18 cellular contexts compared by ENCODE assay signal in genomic region chr11:83079820-83080219, GRCh38. TPM values are rescaled to one million over a fixed set of nuclear protein-coding genes. Genes with fewer than 3 reads are reported as not detected.
DNase-seq lines count a peak whose midpoint lies in the region; ATAC-seq and TF ChIP-seq lines count a peak whose summit lies in the region.
"Had no signal": no experiment of that assay in that cellular context is flagged by ENCODE, and none has a peak within 500 bp of the region (broad histone marks: within the 10 kb centered on the region; RNA-seq: fewer than 3 reads in every experiment).

No MANE protein-coding gene starts in this region.

- POLR2A ChIA-PET in CD4-positive, alpha-beta memory T cell (lab: Charles Lee; ENCODE audit: partially characterized antibody): interaction anchor here (0.6 to 1.8 kb wide), 6 partner anchors 9 to 158 kb away, joined by 3 to 6 read pairs (median 4); partner anchors contain the start of gene PCF11

- DNase-seq in activated naive CD4-positive, alpha-beta T cell treated with anti-CD3 and anti-CD28 coated beads, Interleukin-2, amount 10 ng/mL, durations not matched to agents 7 days and 5 days: no peak
- no peak for DNase-seq in activated naive CD4-positive, alpha-beta T cell treated with anti-CD3 and anti-CD28 coated beads, Interleukin-2, amount 50 U/mL, for 72 hours (ENCODE audit: low spot score in 2 of 2)
- no peak for DNase-seq in CD4-positive, alpha-beta memory T cell
- no peak for DNase-seq in effector memory CD8-positive, alpha-beta T cell
- DNase-seq in lower leg skin (ENCODE audit: low spot score in 2 of 2) (no peak), NCI-H226 (no peak)
- DNase-seq in stimulated activated CD4-positive, alpha-beta T cell treated with anti-CD3 and anti-CD28 coated beads, Interleukin-4, amount 100 ng/mL, for 1 hour: no peak
- DNase-seq: Caco-2, Kasumi-1, MM.1S, NCI-H1092 treated with DMSO at 0.1 percent for 48 hours, NCI-H1694 treated with DMSO at 0.1 percent for 48 hours, NCI-H446, OCI-M1, RPMI8226, SIG-M5 had no signal

- H3K4me3 Mint-ChIP-seq in activated naive CD4-positive, alpha-beta T cell treated with anti-CD3 and anti-CD28 coated beads, Interleukin-2, amount 10 ng/mL, durations not matched to agents 7 days and 5 days: no peak overlapping the region
- H3K4me3 Mint-ChIP-seq in CD4-positive, alpha-beta memory T cell: no peak overlapping the region
- no peak overlapping the region for H3K4me3 Mint-ChIP-seq in effector memory CD8-positive, alpha-beta T cell
- H3K4me3 Mint-ChIP-seq in stimulated activated memory B cell treated with anti-CD40 and anti-IgM and Interleukin-4, amounts not matched to agents 10 μg/mL and 1 μg/mL and 100 μg/mL, for 72 hours: no peak overlapping the region

- H3K36me3 ChIP-seq in CD4-positive, alpha-beta memory T cell (ENCODE audit: insufficient read depth, low read length): no peaks in the 10 kb centered on the region

- H3K27ac Mint-ChIP-seq in activated naive CD4-positive, alpha-beta T cell treated with anti-CD3 and anti-CD28 coated beads, Interleukin-2, amount 10 ng/mL, durations not matched to agents 7 days and 5 days: peak overlapping the region; percentile 33
- peak overlapping the region in 1 of 2 donors; percentile 63 for H3K27ac Mint-ChIP-seq in activated naive CD4-positive, alpha-beta T cell treated with anti-CD3 and anti-CD28 coated beads, Interleukin-2, amount 50 U/mL, for 72 hours
- H3K27ac Mint-ChIP-seq in CD4-positive, alpha-beta memory T cell: peak overlapping the region; percentile 5 to 81 (median 53)
- H3K27ac Mint-ChIP-seq in effector memory CD8-positive, alpha-beta T cell: peak overlapping the region; percentile 71 to 77
- H3K27ac Mint-ChIP-seq in stimulated activated memory B cell treated with anti-CD40 and anti-IgM and Interleukin-4, amounts not matched to agents 10 μg/mL and 1 μg/mL and 100 μg/mL, for 72 hours: peak overlapping the region; percentile 21

- 69 to 73% methylated on average over 5 of the region's 5 CpGs for WGBS in lower leg skin, 2 donors

- no peaks in the 10 kb centered on the region for H3K27me3 Mint-ChIP-seq in activated naive CD4-positive, alpha-beta T cell treated with anti-CD3 and anti-CD28 coated beads, Interleukin-2, amount 10 ng/mL, durations not matched to agents 7 days and 5 days
- H3K27me3 Mint-ChIP-seq in CD4-positive, alpha-beta memory T cell: no peaks in the 10 kb centered on the region
- H3K27me3 Mint-ChIP-seq in effector memory CD8-positive, alpha-beta T cell: no peaks in the 10 kb centered on the region
- no peaks in the 10 kb centered on the region for H3K27me3 Mint-ChIP-seq in stimulated activated memory B cell treated with anti-CD40 and anti-IgM and Interleukin-4, amounts not matched to agents 10 μg/mL and 1 μg/mL and 100 μg/mL, for 72 hours

- no peaks in the 10 kb centered on the region for H3K9me3 ChIP-seq in CD4-positive, alpha-beta memory T cell (ENCODE audit: control insufficient read depth in 1 of 2, low read length in 2 of 2)
- H3K9me3 ChIP-seq: BLaER1 treated with 17β-estradiol and CSF1 and Interleukin-3, amounts not matched to agents 10 nM and 100 nM; Caco-2 had no signal

- peaks cover 23% of the 10 kb centered on the region for H3K36me3 Mint-ChIP-seq in activated naive CD4-positive, alpha-beta T cell treated with anti-CD3 and anti-CD28 coated beads, Interleukin-2, amount 10 ng/mL, durations not matched to agents 7 days and 5 days
- peaks cover 0 to 11% of the 10 kb centered on the region in 2 donors for H3K36me3 Mint-ChIP-seq in activated naive CD4-positive, alpha-beta T cell treated with anti-CD3 and anti-CD28 coated beads, Interleukin-2, amount 50 U/mL, for 72 hours
- H3K36me3 Mint-ChIP-seq in CD4-positive, alpha-beta memory T cell: peaks cover 4 to 12% of the 10 kb centered on the region in 2 donors
- peaks cover 14% of the 10 kb centered on the region for H3K36me3 Mint-ChIP-seq in effector memory CD8-positive, alpha-beta T cell (ENCODE audit: insufficient read depth)
- peaks cover 10% of the 10 kb centered on the region for H3K36me3 Mint-ChIP-seq in stimulated activated memory B cell treated with anti-CD40 and anti-IgM and Interleukin-4, amounts not matched to agents 10 μg/mL and 1 μg/mL and 100 μg/mL, for 72 hours

- TF ChIP-seq POLR2A in lower leg skin (IDR thresholded peaks at IDR 0.05): no peak

- no peak overlapping the region for H3K27ac ChIP-seq in CD4-positive, alpha-beta memory T cell (ENCODE audit: low read depth, low read length)
- H3K27ac ChIP-seq: BLaER1 treated with 17β-estradiol and CSF1 and Interleukin-3, amounts not matched to agents 10 nM and 100 nM had no signal

- no peak for ATAC-seq in activated naive CD4-positive, alpha-beta T cell treated with anti-CD3 and anti-CD28 coated beads, Interleukin-2, amount 50 U/mL, for 72 hours
- ATAC-seq in effector memory CD8-positive, alpha-beta T cell (replicated peaks): no peak
- ATAC-seq in stimulated activated memory B cell treated with anti-CD40 and anti-IgM and Interleukin-4, amounts not matched to agents 10 μg/mL and 1 μg/mL and 100 μg/mL, for 72 hours: no peak

- CTCF ChIA-PET in activated naive CD4-positive, alpha-beta T cell treated with anti-CD3 and anti-CD28 coated beads, Interleukin-2, amount 10 ng/mL, durations not matched to agents 7 days and 5 days (lab: Charles Lee): interaction anchor here (1.0 kb wide), 1 partner anchor 52 kb away, joined by 3 read pairs; no protein-coding TSS in a partner anchor
- CTCF ChIA-PET in CD4-positive, alpha-beta memory T cell (lab: Charles Lee; ENCODE audit: partially characterized antibody): interaction anchor here (0.5 to 1.7 kb wide), 3 partner anchors 123 to 213 kb away, joined by 3 read pairs; no protein-coding TSS in a partner anchor

- no peaks in the 10 kb centered on the region for H3K27me3 ChIP-seq in CD4-positive, alpha-beta memory T cell (ENCODE audit: insufficient read depth, low read length)
- H3K27me3 ChIP-seq: BLaER1 treated with 17β-estradiol and CSF1 and Interleukin-3, amounts not matched to agents 10 nM and 100 nM had no signal

- intact Hi-C loops in CD4-positive, alpha-beta memory T cell (cut with micrococcal nuclease): no loop called here
- intact Hi-C loops in lower leg skin (cut with DNase I; ENCODE audit: low total_unique reads): no loop called here

- peaks cover 16% of the 10 kb centered on the region for H3K4me1 ChIP-seq in CD4-positive, alpha-beta memory T cell (ENCODE audit: insufficient read depth, low read length)
- H3K4me1 ChIP-seq: Caco-2 had no signal

- no peak overlapping the region for H3K4me3 ChIP-seq in CD4-positive, alpha-beta memory T cell (ENCODE audit: low read length in 2 of 2)
- no peak overlapping the region for H3K4me3 ChIP-seq in lower leg skin (ENCODE audit: low read depth, poor library complexity, severe bottlenecking)
- H3K4me3 ChIP-seq: BLaER1 treated with 17β-estradiol and CSF1 and Interleukin-3, amounts not matched to agents 10 nM and 100 nM had no signal

- no peak for TF ChIP-seq CTCF in lower leg skin (IDR thresholded peaks at IDR 0.05)

- peaks cover 4% of the 10 kb centered on the region for H3K4me1 Mint-ChIP-seq in activated naive CD4-positive, alpha-beta T cell treated with anti-CD3 and anti-CD28 coated beads, Interleukin-2, amount 10 ng/mL, durations not matched to agents 7 days and 5 days
- peaks cover 9 to 28% (median 15%) of the 10 kb centered on the region in 4 donors for H3K4me1 Mint-ChIP-seq in CD4-positive, alpha-beta memory T cell
- H3K4me1 Mint-ChIP-seq in effector memory CD8-positive, alpha-beta T cell (ENCODE audit: low read depth in 2 of 2): peaks cover 10 to 12% of the 10 kb centered on the region in 2 donors
- H3K4me1 Mint-ChIP-seq in stimulated activated memory B cell treated with anti-CD40 and anti-IgM and Interleukin-4, amounts not matched to agents 10 μg/mL and 1 μg/mL and 100 μg/mL, for 72 hours: peaks cover 20% of the 10 kb centered on the region

- H3K9me3 Mint-ChIP-seq in activated naive CD4-positive, alpha-beta T cell treated with anti-CD3 and anti-CD28 coated beads, Interleukin-2, amount 10 ng/mL, durations not matched to agents 7 days and 5 days: no peaks in the 10 kb centered on the region
- no peaks in the 10 kb centered on the region for H3K9me3 Mint-ChIP-seq in activated naive CD4-positive, alpha-beta T cell treated with anti-CD3 and anti-CD28 coated beads, Interleukin-2, amount 50 U/mL, for 72 hours
- no peaks in the 10 kb centered on the region for H3K9me3 Mint-ChIP-seq in CD4-positive, alpha-beta memory T cell
- H3K9me3 Mint-ChIP-seq in effector memory CD8-positive, alpha-beta T cell: no peaks in the 10 kb centered on the region
- H3K9me3 Mint-ChIP-seq in stimulated activated memory B cell treated with anti-CD40 and anti-IgM and Interleukin-4, amounts not matched to agents 10 μg/mL and 1 μg/mL and 100 μg/mL, for 72 hours: no peaks in the 10 kb centered on the region

RNA-seq across cellular contexts. Expression of gene RAB30, which starts 8.1 kb away (rescaled TPM):
- 10 to 100 TPM in 1 of 2 donors, 1 to 10 TPM in 1; 8.7 to 12.1 TPM for total RNA-seq in activated naive CD4-positive, alpha-beta T cell treated with anti-CD3 and anti-CD28 coated beads, Interleukin-2, amount 50 U/mL, for 72 hours
- total RNA-seq in CD4-positive, alpha-beta memory T cell: 10 to 100 TPM; 12.3 to 14.1 TPM
- 1 to 10 TPM; 5.0 to 8.9 TPM for polyA plus RNA-seq in CD4-positive, alpha-beta memory T cell
- total RNA-seq in lower leg skin: 10 to 100 TPM; 13.4 to 53.9 (median 25.7) TPM
